1 cellular context compared by ENCODE assay signal in the genomic region with DNA sequence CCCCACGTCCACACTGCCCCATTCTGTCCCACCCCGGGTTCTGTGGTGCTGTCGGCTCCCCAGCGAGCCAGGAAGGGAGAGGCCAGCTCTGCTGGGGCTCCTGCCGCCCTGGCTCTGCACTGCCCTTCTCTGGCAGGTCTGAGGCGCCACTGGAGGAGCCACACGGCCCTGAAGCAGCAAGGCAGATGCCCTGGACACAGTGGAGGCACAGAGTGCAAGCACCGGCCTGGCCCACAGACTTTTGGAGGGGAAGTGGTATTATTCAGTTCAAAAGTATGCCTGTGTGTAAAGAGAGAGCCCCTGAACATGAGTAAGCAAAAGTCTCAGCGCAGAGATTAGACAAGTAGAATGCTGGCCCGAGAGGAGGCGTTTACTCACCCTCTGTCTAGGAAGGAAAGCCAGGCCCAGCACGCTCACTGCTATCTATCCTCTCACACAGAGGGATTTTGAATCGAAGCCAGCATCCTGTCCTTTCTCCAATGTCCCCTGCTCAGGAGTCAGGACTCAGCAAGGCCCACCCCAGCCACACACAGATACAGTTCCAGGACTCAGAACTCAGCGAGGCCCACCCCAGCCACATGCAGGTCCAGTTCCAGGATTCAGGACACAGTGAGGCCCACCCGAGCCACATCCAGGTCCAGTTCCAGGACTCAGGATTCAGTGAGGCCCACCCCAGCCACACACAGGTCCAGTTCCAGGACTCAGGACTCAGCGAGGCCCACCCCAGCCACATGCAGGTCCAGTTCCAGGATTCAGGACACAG.
A peak's percentile ranks its signal among the peaks of the same experiment; 100 is the strongest.
TF ChIP-seq lines count a peak whose summit lies in the region.

No MANE protein-coding gene starts in this region.

TF ChIP-seq in HepG2, 621 proteins besides CTCF, POLR2A, EP300 and RAD21 (continued from another document and continues in another):
- TF ChIP-seq ZNF878 (CRISPR knock-in tag; IDR thresholded peaks at IDR 0.05) (no peak), HOXA3 (CRISPR knock-in tag; IDR thresholded peaks at IDR 0.05) (no peak; the same call in 1 of the 2 replicates), HDAC2 (CRISPR knock-in tag; IDR thresholded peaks at IDR 0.05) (peak; percentile 32), NFE2L2 (IDR thresholded peaks at IDR 0.05; ENCODE audit: low read length) (peak; percentile 33; the same call in 1 of the 2 replicates), ZIK1 (CRISPR knock-in tag; IDR thresholded peaks at IDR 0.05; ENCODE audit: borderline replicate concordance, low read depth) (no peak), THYN1 (CRISPR knock-in tag; IDR thresholded peaks at IDR 0.05; ENCODE audit: borderline replicate concordance, low read depth) (no peak), FOSL2 (CRISPR knock-in tag; IDR thresholded peaks at IDR 0.05) (peak; percentile 83), ZNF598 (CRISPR knock-in tag; IDR thresholded peaks at IDR 0.05; ENCODE audit: borderline replicate concordance) (no peak), MEIS2 (CRISPR knock-in tag; IDR thresholded peaks at IDR 0.05) (0 out of 2 replicates have a peak, but pooled peaks have one; percentile 33), MXI1 (IDR thresholded peaks at IDR 0.05; ENCODE audit: borderline replicate concordance, low read depth, low read length) (0 out of 3 replicates have a peak, but pooled peaks have one; percentile 21), RARG (CRISPR knock-in tag; IDR thresholded peaks at IDR 0.05; ENCODE audit: low read depth) (no peak), KMT2A (CRISPR knock-in tag; IDR thresholded peaks at IDR 0.05) (0 out of 2 replicates have a peak, but pooled peaks have one; percentile 28), SP140L (CRISPR knock-in tag; IDR thresholded peaks at IDR 0.05; ENCODE audit: borderline replicate concordance) (no peak), SALL2 (CRISPR knock-in tag; IDR thresholded peaks at IDR 0.05) (0 out of 2 replicates have a peak, but pooled peaks have one; percentile 18), ZNF34 (CRISPR knock-in tag; IDR thresholded peaks at IDR 0.05; ENCODE audit: borderline replicate concordance) (no peak), TAF15 (IDR thresholded peaks at IDR 0.05; ENCODE audit: low read depth, low read length, poor library complexity, severe bottlenecking) (no peak), AHDC1 (CRISPR knock-in tag; IDR thresholded peaks at IDR 0.05; ENCODE audit: borderline replicate concordance) (peak; percentile 39; the same call in 1 of the 2 replicates), ZNF44 (CRISPR knock-in tag; IDR thresholded peaks at IDR 0.05) (no peak), MAFG (CRISPR knock-in tag; IDR thresholded peaks at IDR 0.05) (no peak), SMAD3 (CRISPR knock-in tag; IDR thresholded peaks at IDR 0.05) (no peak), ZUFSP (CRISPR knock-in tag; IDR thresholded peaks at IDR 0.05; ENCODE audit: borderline replicate concordance) (no peak), HNRNPLL (IDR thresholded peaks at IDR 0.05; ENCODE audit: low read depth, low read length, poor library complexity, severe bottlenecking) (no peak), FOXK2 (IDR thresholded peaks at IDR 0.05) (no peak), ZNF329 (CRISPR knock-in tag; IDR thresholded peaks at IDR 0.05; ENCODE audit: low read depth) (no peak), ZNF275 (CRISPR knock-in tag; IDR thresholded peaks at IDR 0.05; ENCODE audit: borderline replicate concordance) (no peak), MYC (CRISPR knock-in tag; IDR thresholded peaks at IDR 0.05; ENCODE audit: borderline replicate concordance) (0 out of 2 replicates have a peak, but pooled peaks have one; percentile 4), BRD4 (CRISPR knock-in tag; IDR thresholded peaks at IDR 0.05) (0 out of 2 replicates have a peak, but pooled peaks have one; percentile 24), JARID2 (CRISPR knock-in tag; IDR thresholded peaks at IDR 0.05; ENCODE audit: insufficient replicate concordance) (no peak), ZMYM3 (CRISPR knock-in tag; IDR thresholded peaks at IDR 0.05) (peak; percentile 17; the same call in 1 of the 2 replicates), ZNF775 (CRISPR knock-in tag; IDR thresholded peaks at IDR 0.05; ENCODE audit: borderline replicate concordance) (no peak), MED1 (CRISPR knock-in tag; IDR thresholded peaks at IDR 0.05) (no peak), IKZF1 (IDR thresholded peaks at IDR 0.05) (no peak), XBP1 (CRISPR knock-in tag; IDR thresholded peaks at IDR 0.05) (no peak), RAD51 (IDR thresholded peaks at IDR 0.05; ENCODE audit: borderline replicate concordance) (no peak), THAP7 (CRISPR knock-in tag; IDR thresholded peaks at IDR 0.05) (no peak), ZNF205 (CRISPR knock-in tag; IDR thresholded peaks at IDR 0.05) (no peak), GZF1 (CRISPR knock-in tag; IDR thresholded peaks at IDR 0.05) (0 out of 2 replicates have a peak, but pooled peaks have one; percentile 29), FOXP4 (CRISPR knock-in tag; IDR thresholded peaks at IDR 0.05) (no peak), MLLT10 (CRISPR knock-in tag; IDR thresholded peaks at IDR 0.05) (no peak), MTA3 (CRISPR knock-in tag; IDR thresholded peaks at IDR 0.05) (no peak), HNF4A (CRISPR knock-in tag; IDR thresholded peaks at IDR 0.05) (0 out of 2 replicates have a peak, but pooled peaks have one; percentile 13)
- TF ChIP-seq, protein P1, sequence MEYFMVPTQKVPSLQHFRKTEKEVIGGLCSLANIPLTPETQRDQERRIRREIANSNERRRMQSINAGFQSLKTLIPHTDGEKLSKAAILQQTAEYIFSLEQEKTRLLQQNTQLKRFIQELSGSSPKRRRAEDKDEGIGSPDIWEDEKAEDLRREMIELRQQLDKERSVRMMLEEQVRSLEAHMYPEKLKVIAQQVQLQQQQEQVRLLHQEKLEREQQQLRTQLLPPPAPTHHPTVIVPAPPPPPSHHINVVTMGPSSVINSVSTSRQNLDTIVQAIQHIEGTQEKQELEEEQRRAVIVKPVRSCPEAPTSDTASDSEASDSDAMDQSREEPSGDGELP (IDR thresholded peaks at IDR 0.05; ENCODE audit: borderline replicate concordance, low read depth) = peak; percentile 6; the same call in 1 of the 2 replicates
- TF ChIP-seq, protein P2, sequence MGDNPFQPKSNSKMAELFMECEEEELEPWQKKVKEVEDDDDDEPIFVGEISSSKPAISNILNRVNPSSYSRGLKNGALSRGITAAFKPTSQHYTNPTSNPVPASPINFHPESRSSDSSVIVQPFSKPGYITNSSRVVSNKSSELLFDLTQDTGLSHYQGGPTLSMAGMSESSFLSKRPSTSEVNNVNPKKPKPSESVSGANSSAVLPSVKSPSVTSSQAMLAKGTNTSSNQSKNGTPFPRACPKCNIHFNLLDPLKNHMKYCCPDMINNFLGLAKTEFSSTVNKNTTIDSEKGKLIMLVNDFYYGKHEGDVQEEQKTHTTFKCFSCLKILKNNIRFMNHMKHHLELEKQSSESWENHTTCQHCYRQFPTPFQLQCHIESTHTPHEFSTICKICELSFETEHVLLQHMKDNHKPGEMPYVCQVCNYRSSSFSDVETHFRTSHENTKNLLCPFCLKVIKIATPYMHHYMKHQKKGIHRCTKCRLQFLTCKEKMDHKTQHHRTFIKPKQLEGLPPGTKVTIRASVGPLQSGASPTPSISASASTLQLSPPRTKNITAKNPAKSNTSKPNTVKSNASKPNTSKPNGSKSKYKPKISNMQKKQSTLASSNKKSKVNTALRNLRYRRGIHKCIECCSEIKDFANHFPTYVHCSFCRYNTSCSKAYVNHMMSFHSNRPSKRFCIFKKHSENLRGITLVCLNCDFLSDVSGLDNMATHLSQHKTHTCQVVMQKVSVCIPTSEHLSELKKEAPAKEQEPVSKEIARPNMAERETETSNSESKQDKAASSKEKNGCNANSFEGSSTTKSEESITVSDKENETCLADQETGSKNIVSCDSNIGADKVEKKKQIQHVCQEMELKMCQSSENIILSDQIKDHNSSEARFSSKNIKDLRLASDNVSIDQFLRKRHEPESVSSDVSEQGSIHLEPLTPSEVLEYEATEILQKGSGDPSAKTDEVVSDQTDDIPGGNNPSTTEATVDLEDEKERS (CRISPR knock-in tag; IDR thresholded peaks at IDR 0.05) = no peak
- TF ChIP-seq, protein P3, sequence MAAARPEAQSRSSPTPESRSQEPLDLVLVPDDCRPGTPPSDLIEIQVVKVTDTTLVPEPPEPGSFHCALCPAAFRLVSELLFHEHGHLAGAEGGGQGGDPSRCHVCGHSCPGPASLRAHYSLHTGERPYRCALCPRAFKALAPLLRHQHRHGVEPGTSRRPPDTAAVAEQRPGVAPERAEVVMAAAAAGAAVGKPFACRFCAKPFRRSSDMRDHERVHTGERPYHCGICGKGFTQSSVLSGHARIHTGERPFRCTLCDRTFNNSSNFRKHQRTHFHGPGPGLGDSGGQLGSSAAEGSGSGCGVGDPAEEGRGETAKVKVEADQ (CRISPR knock-in tag; IDR thresholded peaks at IDR 0.05; ENCODE audit: borderline replicate concordance) = peak; percentile 25; the same call in 1 of the 2 replicates
- TF ChIP-seq, protein P4, sequence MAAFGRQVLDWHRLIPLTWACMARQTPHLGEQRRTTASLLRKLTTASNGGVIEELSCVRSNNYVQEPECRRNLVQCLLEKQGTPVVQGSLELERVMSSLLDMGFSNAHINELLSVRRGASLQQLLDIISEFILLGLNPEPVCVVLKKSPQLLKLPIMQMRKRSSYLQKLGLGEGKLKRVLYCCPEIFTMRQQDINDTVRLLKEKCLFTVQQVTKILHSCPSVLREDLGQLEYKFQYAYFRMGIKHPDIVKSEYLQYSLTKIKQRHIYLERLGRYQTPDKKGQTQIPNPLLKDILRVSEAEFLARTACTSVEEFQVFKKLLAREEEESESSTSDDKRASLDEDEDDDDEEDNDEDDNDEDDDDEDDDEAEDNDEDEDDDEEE (CRISPR knock-in tag; IDR thresholded peaks at IDR 0.05) = no peak
